Comparison of ENCODE assay signal across 8 cellular contexts in genomic region chr17:4709794-4710692, GRCh38. TPM values are rescaled to one million over a fixed set of nuclear protein-coding genes. Genes with fewer than 3 reads are reported as not detected.
DNase-seq lines count a peak whose midpoint lies in the region; ATAC-seq, FAIRE-seq and TF ChIP-seq lines count a peak whose summit lies in the region.

ARRB2 (plus strand) TSS chr17:4710632; CDS start chr17:4710722, 90 bp downstream.

- TF ChIP-seq EP300 in H1 (IDR thresholded peaks at IDR 0.05; ENCODE audit: borderline replicate concordance in 1 of 2, low read depth in 2 of 2, low read length in 2 of 2): no peak

- POLR2A ChIA-PET in Caco-2 (lab: Charles Lee): interaction anchor here (0.7 to 1.2 kb wide), 6 partner anchors 21 to 86 kb away, joined by 3 to 7 read pairs (median 4); partner anchors contain the start of genes GLTPD2, MED11 and PSMB6
- POLR2A ChIA-PET in H1 (lab: Charles Lee; ENCODE audit: partially characterized antibody): interaction anchor here (0.8 to 2.5 kb wide), 14 partner anchors 10 to 240 kb away, joined by 3 to 14 read pairs (median 3); partner anchors contain the start of genes GLTPD2, MED11, RNF167 and SLC25A11

- WGBS in H1 (ENCODE audit: extremely low coverage in 1 of 2, insufficient coverage in 1 of 2, insufficient read length in 1 of 2, insufficient replicate concordance in 2 of 2, low coverage in 1 of 2, low lambda C conversion rate in 2 of 2, missing lambda C conversion rate in 1 of 2), 2 experiments: 2% methylated on average over 28 of the region's 67 CpGs; no CpG with 5 or more reads in 1 of the 2 experiments
- no CpG with 5 or more reads among the region's 67 CpGs for WGBS in mesendoderm (ENCODE audit: extremely low coverage, insufficient coverage, low lambda C conversion rate)

- intact Hi-C loops in Caco-2 (cut with micrococcal nuclease; ENCODE audit: unreplicated experiment): loop anchor here (1.0 kb wide), 2 partner anchors 21 to 179 kb away; partner anchors contain the start of gene MED11

- peak within 1 kb of the TSS; percentile 84 for H3K4me3 Mint-ChIP-seq in Caco-2 (ENCODE audit: unreplicated experiment)

- peaks cover 6% of the 10 kb centered on the region for H3K4me1 Mint-ChIP-seq in Caco-2 (ENCODE audit: low read depth, unreplicated experiment)

- H3K9me3 Mint-ChIP-seq in Caco-2 (ENCODE audit: unreplicated experiment): no peaks in the 10 kb centered on the region

- peak in 1 of 2 experiments; percentile 45 for TF ChIP-seq CTCF in Caco-2 (IDR thresholded peaks at IDR 0.05; ENCODE audit: insufficient read depth in 1 of 2, low read depth in 1 of 2, low read length in 1 of 2, severe bottlenecking in 1 of 2, unreplicated experiment in 1 of 2)
- peak; percentile 34 to 58 (median 41); a peak in 3 of 4 replicates for TF ChIP-seq CTCF in H1 (IDR thresholded peaks at IDR 0.05; ENCODE audit: control extremely low read depth in 1 of 3, insufficient read depth in 1 of 3, low read depth in 1 of 3, low read length in 3 of 3)

- peaks cover 6% of the 10 kb centered on the region for H3K23me2 ChIP-seq in H1 (ENCODE audit: low read depth, low read length)

- peak within 1 kb of the TSS; percentile 71 for H3K18ac ChIP-seq in H1 (ENCODE audit: extremely low read depth, low read length)
- H3K18ac ChIP-seq in mesendoderm (ENCODE audit: low read length): peak within 1 kb of the TSS; percentile 24

- H3K9ac ChIP-seq in H1 (replicated peaks in 1 of 4; ENCODE audit: extremely low read depth in 1 of 4, low read depth in 3 of 4, low read length in 3 of 4): peak within 1 kb of the TSS; percentile 51 to 59 (median 56)
- peak within 1 kb of the TSS; percentile 71 for H3K9ac ChIP-seq in mesendoderm (ENCODE audit: low read length)

- peak within 1 kb of the TSS; percentile 43; the same call in 1 of the 2 replicates for H2AFZ ChIP-seq in H1 (ENCODE audit: low read length)

- H3K4me3 ChIP-seq in Caco-2 (ENCODE audit: low read depth, low read length): peak within 1 kb of the TSS; percentile 66
- H3K4me3 ChIP-seq in H1 (ENCODE audit: extremely low read depth in 1 of 4, insufficient read depth in 2 of 4, low read depth in 3 of 4, low read length in 4 of 4): peak within 1 kb of the TSS; percentile 64 to 81 (median 70)
- peak within 1 kb of the TSS; percentile 62 for H3K4me3 ChIP-seq in mesendoderm (ENCODE audit: low read length)

- H3K27me3 ChIP-seq in Caco-2 (replicated peaks; ENCODE audit: control insufficient read depth, insufficient read depth, low read length) (no peaks in the 10 kb centered on the region), H1 (replicated peaks in 1 of 4; ENCODE audit: control insufficient read depth in 3 of 4, extremely low read depth in 1 of 4, insufficient read depth in 3 of 4, low read length in 3 of 4) (no peaks in the 10 kb centered on the region), mesendoderm (ENCODE audit: insufficient read depth, low read length, poor library complexity) (no peaks in the 10 kb centered on the region)

- H3K9me3 ChIP-seq in Caco-2 (no peaks in the 10 kb centered on the region), H1 (ENCODE audit: insufficient read depth in 2 of 2, low read depth in 1 of 2, low read length in 1 of 2) (0 out of 4 replicates have a peak, but pooled peaks cover 0 to 3% of the 10 kb centered on the region in 2 experiments)

- H3K36me3 Mint-ChIP-seq in Caco-2 (ENCODE audit: insufficient read depth, unreplicated experiment): peaks cover 29% of the 10 kb centered on the region

- peak within 1 kb of the TSS; percentile 50; the same call in 1 of the 2 replicates for H3K27ac ChIP-seq in H1 (ENCODE audit: low read depth, low read length)
- H3K27ac ChIP-seq in mesendoderm (ENCODE audit: low read depth, low read length): no peak within 1 kb of the TSS

- H3K79me2 ChIP-seq in H1 (ENCODE audit: control insufficient read depth in 1 of 2, insufficient read depth in 2 of 2, low read length in 2 of 2) (peaks cover 0 to 19% of the 10 kb centered on the region in 2 experiments; a peak in 2 of 4 replicates), mesendoderm (ENCODE audit: control insufficient read depth, insufficient read depth, low read length) (no peaks in the 10 kb centered on the region)

- H3K14ac ChIP-seq in H1 (ENCODE audit: insufficient read length): peak within 1 kb of the TSS; percentile 44

- peak; percentile 69 for ATAC-seq in GM21360 (IDR thresholded peaks at IDR 0.05; ENCODE audit: unreplicated experiment)

- no peaks in the 10 kb centered on the region; the same call in 1 of the 2 replicates for H3K4me1 ChIP-seq in Caco-2
- H3K4me1 ChIP-seq in H1 (replicated peaks in 1 of 4; ENCODE audit: control insufficient read depth in 3 of 4, insufficient read depth in 4 of 4, low read length in 3 of 4): peaks cover 6 to 15% (median 10%) of the 10 kb centered on the region in 4 experiments
- no peaks in the 10 kb centered on the region for H3K4me1 ChIP-seq in mesendoderm (ENCODE audit: control insufficient read depth, low read depth, low read length)

- H2BK5ac ChIP-seq in H1 (ENCODE audit: low read depth, low read length): peak within 1 kb of the TSS; percentile 67; the same call in 1 of the 2 replicates
- H2BK5ac ChIP-seq in mesendoderm (ENCODE audit: low read length): no peak within 1 kb of the TSS

- FAIRE-seq in HTR-8/SVneo (lab: Jason Lieb, UNC): peak; percentile 99
- FAIRE-seq in H1 (lab: Jason Lieb, UNC): peak; percentile 7

- peaks cover 0 to 7% of the 10 kb centered on the region in 2 experiments for H4K20me1 ChIP-seq in H1 (replicated peaks in 1 of 2; ENCODE audit: control insufficient read depth in 1 of 2, insufficient read depth in 2 of 2, low read length in 2 of 2)

- H2BK20ac ChIP-seq in H1 (ENCODE audit: low read length): no peak within 1 kb of the TSS

- peak within 1 kb of the TSS; percentile 83; the same call in 1 of the 2 replicates for H2BK15ac ChIP-seq in H1 (ENCODE audit: low read length)
- no peak within 1 kb of the TSS for H2BK15ac ChIP-seq in mesendoderm (replicated peaks; ENCODE audit: low read depth)

- peak within 1 kb of the TSS; percentile 0; the same call in 1 of the 2 replicates for H2BK12ac ChIP-seq in H1 (ENCODE audit: low read depth, low read length)

- peak within 1 kb of the TSS; percentile 51 for H4K91ac ChIP-seq in H1 (replicated peaks; ENCODE audit: insufficient read length, low read length)

- H3K4ac ChIP-seq in H1 (replicated peaks; ENCODE audit: insufficient read length, low read depth, low read length): no peak within 1 kb of the TSS
- H3K4ac ChIP-seq in mesendoderm (ENCODE audit: low read depth, low read length): no peak within 1 kb of the TSS

- no peak within 1 kb of the TSS for H3K23ac ChIP-seq in H1 (ENCODE audit: insufficient read length)
- no peak within 1 kb of the TSS for H3K23ac ChIP-seq in mesendoderm (ENCODE audit: low read length)

- H2AK5ac ChIP-seq in H1 (ENCODE audit: low read depth, low read length) (no peak within 1 kb of the TSS), mesendoderm (ENCODE audit: low read length) (no peak within 1 kb of the TSS)

- H4K5ac ChIP-seq in H1 (ENCODE audit: insufficient read length, low read depth, low read length) (peak within 1 kb of the TSS; percentile 17), mesendoderm (ENCODE audit: low read length) (no peak within 1 kb of the TSS)

- H3K79me1 ChIP-seq in H1 (ENCODE audit: low read depth, low read length) (peaks cover 7% of the 10 kb centered on the region; the same call in 1 of the 2 replicates), mesendoderm (ENCODE audit: low read length) (no peaks in the 10 kb centered on the region)

- CTCF ChIA-PET in Caco-2 (lab: Charles Lee) (interaction anchor here (0.7 to 2.9 kb wide), 8 partner anchors 21 to 257 kb away, joined by 3 to 19 read pairs (median 4); partner anchors contain the start of genes MED11, PLD2, RNF167 and SLC25A11), H1 (lab: Charles Lee; ENCODE audit: partially characterized antibody) (interaction anchor here (0.6 to 1.5 kb wide), 11 partner anchors 9 to 555 kb away, joined by 3 to 4 read pairs (median 3); partner anchors contain the start of gene PSMB6)

- H4K8ac ChIP-seq in H1 (ENCODE audit: extremely low read depth, insufficient read depth, low read length) (peak within 1 kb of the TSS; percentile 83), mesendoderm (ENCODE audit: low read depth, low read length) (no peak within 1 kb of the TSS)

- no TSS peak for BruUV-seq in Caco-2 (replicated peaks; lab: Mats Ljungman, UMichigan)

- H3K56ac ChIP-seq in H1 (replicated peaks; ENCODE audit: insufficient read length, low read depth, low read length): peak within 1 kb of the TSS; percentile 0
- H3K56ac ChIP-seq in mesendoderm (ENCODE audit: low read length): peak within 1 kb of the TSS; percentile 83

- H3K27me3 Mint-ChIP-seq in Caco-2 (ENCODE audit: insufficient read depth, unreplicated experiment): no peaks in the 10 kb centered on the region

- H2BK120ac ChIP-seq in H1 (replicated peaks; ENCODE audit: low read depth, low read length) (no peak within 1 kb of the TSS), mesendoderm (ENCODE audit: low read depth, low read length) (no peak within 1 kb of the TSS)

- peak within 1 kb of the TSS; percentile 83 for H3K27ac Mint-ChIP-seq in Caco-2 (ENCODE audit: unreplicated experiment)

- peak; percentile 31 to 56; a peak in 3 of 4 replicates for TF ChIP-seq RAD21 in H1 (IDR thresholded peaks at IDR 0.05 in 1 of 2, conservative IDR thresholded peaks at IDR 0.05 in 1 of 2; ENCODE audit: low read depth in 2 of 2, low read length in 2 of 2)

- TF ChIP-seq POLR2A in H1 (IDR thresholded peaks at IDR 0.05; ENCODE audit: control extremely low read depth in 1 of 2, low read depth in 2 of 2, low read length in 2 of 2): peak in 1 of 2 experiments; percentile 48; a peak in 1 of 3 replicates

- H3K36me3 ChIP-seq in Caco-2 (ENCODE audit: control insufficient read depth, insufficient read depth, low read length) (no peaks in the 10 kb centered on the region), H1 (ENCODE audit: control insufficient read depth in 2 of 4, insufficient read depth in 4 of 4, low read length in 3 of 4) (no peaks in the 10 kb centered on the region), mesendoderm (ENCODE audit: control insufficient read depth, insufficient read depth, low read length) (no peaks in the 10 kb centered on the region)

- DNase-seq in Caco-2: peak; percentile 95 to 96
- peak; percentile 98 for DNase-seq in HTR-8/SVneo (ENCODE audit: insufficient read length, low spot score)
- peak; percentile 96 for DNase-seq in NOMO-1 treated with DMSO at 0.1 percent for 48 hours (lab: John Stamatoyannopoulos, UW; ENCODE audit: unreplicated experiment)
- peak; percentile 95 to 99 (median 95) for DNase-seq in activated CD8-positive, alpha-beta memory T cell treated with anti-CD3 and anti-CD28 coated beads for 48 hours (ENCODE audit: low read depth in 2 of 3, low spot score in 2 of 3)
- peak; percentile 90 to 95 for DNase-seq in H1 (ENCODE audit: low read depth in 1 of 2, low spot score in 2 of 2)
- DNase-seq in mesendoderm: peak; percentile 98
- peak; percentile 94 for DNase-seq in stimulated activated CD8-positive, alpha-beta memory T cell treated with anti-CD3 and anti-CD28 coated beads, Interleukin-15, amount 100 ng/mL, for 1 hour (ENCODE audit: low read depth)

- H3K4me2 ChIP-seq in H1 (ENCODE audit: insufficient read depth in 1 of 2, low read depth in 2 of 2, low read length in 2 of 2) (peak within 1 kb of the TSS; percentile 76 to 96), mesendoderm (ENCODE audit: low read length) (peak within 1 kb of the TSS; percentile 62)

RNA-seq across cellular contexts. Expression of gene ARRB2, which starts in this region (rescaled TPM):
- total RNA-seq in Caco-2 (2022): 37.1 and 37.8 TPM in 2 replicates
- 95.6 and 101 TPM in 2 replicates for total RNA-seq in H1 (2021; fragmentation: NEBNext Ultra II Directional; extraction: Animal tissue kit (Norgen Biotek cat#: 25700))
- polyA plus RNA-seq in H1 (2011; rRNA removed): 72.4 and 96.0 TPM in 2 replicates
- polyA plus RNA-seq in H1 (2011; cell fraction: cytosol; rRNA removed): 73.9 TPM
- polyA plus RNA-seq in H1 (2011; cell fraction: nucleus; rRNA removed): 129 TPM
- polyA plus RNA-seq in H1 (2012, experiment 1 of 2): 104 to 117 TPM (median 111 TPM) in 4 replicates
- polyA plus RNA-seq in H1 (2012, experiment 2 of 2): 90.6 TPM
- polyA plus RNA-seq in H1 (2013, experiment 1 of 2): 70.3 TPM
- polyA plus RNA-seq in H1 (2013, experiment 2 of 2): 66.1 TPM
- polyA minus RNA-seq in H1 (2011; rRNA and poly(A)+ RNA removed): 38.6 and 48.3 TPM in 2 replicates
- 30.5 TPM for polyA minus RNA-seq in H1 (2011; cell fraction: cytosol; rRNA and poly(A)+ RNA removed)
- 29.7 TPM for polyA minus RNA-seq in H1 (2011; cell fraction: nucleus; rRNA and poly(A)+ RNA removed)
- 33.5 TPM for polyA plus RNA-seq in mesendoderm (2013, experiment 1 of 2)
- 33.1 TPM for polyA plus RNA-seq in mesendoderm (2013, experiment 2 of 2)
